In the genomic region with DNA sequence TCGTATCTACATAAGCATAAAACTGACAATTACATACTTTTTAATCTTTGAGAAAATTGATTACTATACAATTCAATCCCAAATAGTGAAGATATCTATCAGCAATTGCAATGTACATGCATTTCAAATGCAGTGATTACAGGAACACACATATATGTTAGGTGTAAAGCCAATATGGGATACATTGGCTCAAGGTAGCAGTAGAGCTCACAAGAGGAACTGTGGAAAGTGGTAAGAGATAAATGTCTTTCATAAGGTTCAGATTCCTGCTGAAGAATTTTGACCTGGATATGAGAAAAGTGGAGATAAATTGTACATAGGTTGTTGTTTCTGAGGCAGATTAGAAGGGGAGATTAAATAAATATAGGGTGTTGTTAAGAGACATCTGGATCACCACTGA, we compare ENCODE assay signal across 25 cellular contexts.
DNase-seq lines count a peak whose midpoint lies in the region; ATAC-seq and TF ChIP-seq lines count a peak whose summit lies in the region.
"Had no signal": no experiment of that assay in that cellular context is flagged by ENCODE, and none has a peak within 500 bp of the region (broad histone marks: within the 10 kb centered on the region; RNA-seq: fewer than 3 reads in every experiment).

No MANE protein-coding gene starts in this region.

- no peaks in the 10 kb centered on the region for H3K36me3 ChIP-seq in GM23338 (ENCODE audit: insufficient read depth)
- H3K36me3 ChIP-seq in osteoblast (ENCODE audit: insufficient read depth, low read length), result no peaks in the 10 kb centered on the region
- H3K36me3 ChIP-seq: ascending aorta, lower lobe of right lung had no signal

- H3K4me1 Mint-ChIP-seq in GM23338, result peaks cover 20% of the 10 kb centered on the region
- H3K4me1 Mint-ChIP-seq in activated CD8-positive, alpha-beta memory T cell treated with anti-CD3 and anti-CD28 coated beads, Interleukin-2, amount 10 ng/mL, durations not matched to agents 7 days and 5 days, result no peaks in the 10 kb centered on the region

- CTCF ChIA-PET in activated CD8-positive, alpha-beta memory T cell treated with anti-CD3 and anti-CD28 coated beads, Interleukin-2, amount 10 ng/mL, durations not matched to agents 7 days and 5 days (lab: Charles Lee), result no interaction called here

- ATAC-seq in GM23338 (no peak), SK-N-SH treated with all-trans-retinoic acid at 6 μM for 48 hours (peak; percentile 57; the same call in 1 of the 3 replicates), GM21825 (IDR thresholded peaks at IDR 0.05; ENCODE audit: unreplicated experiment) (no peak), GM21515 (IDR thresholded peaks at IDR 0.05; ENCODE audit: unreplicated experiment) (no peak)
- no peak for ATAC-seq in activated CD8-positive, alpha-beta memory T cell treated with anti-CD3 and anti-CD28 coated beads, Interleukin-2, amount 10 ng/mL, durations not matched to agents 7 days and 5 days
- ATAC-seq: activated naive CD4-positive, alpha-beta T cell treated with anti-CD3 and anti-CD28 coated beads, Interleukin-2, amount 50 U/mL, for 72 hours; lower lobe of right lung; mucosa of descending colon had no signal

- no peaks in the 10 kb centered on the region for H3K27me3 Mint-ChIP-seq in GM23338 (ENCODE audit: insufficient read depth, low read depth, poor library complexity)
- H3K27me3 Mint-ChIP-seq in activated CD8-positive, alpha-beta memory T cell treated with anti-CD3 and anti-CD28 coated beads, Interleukin-2, amount 10 ng/mL, durations not matched to agents 7 days and 5 days, result no peaks in the 10 kb centered on the region
- H3K27me3 Mint-ChIP-seq: CD4-positive, alpha-beta T cell had no signal

- no peaks in the 10 kb centered on the region for H3K79me2 ChIP-seq in GM23338 (replicated peaks; ENCODE audit: insufficient read depth)
- no peaks in the 10 kb centered on the region for H3K79me2 ChIP-seq in osteoblast (ENCODE audit: insufficient read depth, low read length)

- DNase-seq in ACHN, result peak; percentile 31
- no peak for DNase-seq in GM23338 (ENCODE audit: low spot score)
- DNase-seq in osteoblast (ENCODE audit: insufficient read length, low spot score, missing footprints), result no peak
- no peak for DNase-seq in activated CD8-positive, alpha-beta memory T cell treated with anti-CD3 and anti-CD28 coated beads, Interleukin-2, amount 10 ng/mL, durations not matched to agents 7 days and 5 days
- DNase-seq: activated CD8-positive, alpha-beta memory T cell treated with anti-CD3 and anti-CD28 coated beads, Interleukin-2, amount 50 U/mL, for 4 hours; CD4-positive, alpha-beta T cell; central memory CD4-positive, alpha-beta T cell; dermis blood vessel endothelial cell; DMS79 treated with DMSO at 0.1 percent for 48 hours; H7; Karpas-422; lower lobe of right lung; NCI-H187; NCI-H2171 treated with DMSO at 0.1 percent for 48 hours; NCI-H524; nephron progenitor cell; RPMI8226; substantia nigra had no signal

- H3K27ac ChIP-seq in GM23338 (ENCODE audit: low read depth), result no peak overlapping the region
- no peak overlapping the region for H3K27ac ChIP-seq in osteoblast (ENCODE audit: low read depth, low read length)
- H3K27ac ChIP-seq: ascending aorta, lower lobe of right lung had no signal

- H2AFZ ChIP-seq in GM23338 (0 out of 2 replicates have a peak overlapping the region, but pooled peaks have one; percentile 17), osteoblast (ENCODE audit: low read length) (no peak overlapping the region)

- in situ Hi-C loops in ACHN (cut with HindIII; ENCODE audit: low pct_ligation_motif_present, low pct_unique_long_range_greater_than_20kb, low sequenced_read_pairs), result no loop called here

- no peaks in the 10 kb centered on the region for H3K9me3 Mint-ChIP-seq in GM23338
- H3K9me3 Mint-ChIP-seq in activated CD8-positive, alpha-beta memory T cell treated with anti-CD3 and anti-CD28 coated beads, Interleukin-2, amount 10 ng/mL, durations not matched to agents 7 days and 5 days (ENCODE audit: low read depth), result peaks cover 2% of the 10 kb centered on the region
- H3K9me3 Mint-ChIP-seq: CD4-positive, alpha-beta T cell; nephron progenitor cell had no signal

- no peaks in the 10 kb centered on the region for H3K36me3 Mint-ChIP-seq in GM23338 (ENCODE audit: low read depth)
- no peaks in the 10 kb centered on the region for H3K36me3 Mint-ChIP-seq in activated CD8-positive, alpha-beta memory T cell treated with anti-CD3 and anti-CD28 coated beads, Interleukin-2, amount 10 ng/mL, durations not matched to agents 7 days and 5 days
- H3K36me3 Mint-ChIP-seq: activated naive CD4-positive, alpha-beta T cell treated with anti-CD3 and anti-CD28 coated beads, Interleukin-2, amount 50 U/mL, for 72 hours had no signal

- no peaks in the 10 kb centered on the region for H3F3A ChIP-seq in GM23338 (replicated peaks; ENCODE audit: low read depth)

- H3K27me3 ChIP-seq in GM23338 (ENCODE audit: insufficient read depth) (no peaks in the 10 kb centered on the region), osteoblast (ENCODE audit: insufficient read depth, low read length) (no peaks in the 10 kb centered on the region)
- H3K27me3 ChIP-seq: ascending aorta had no signal

- H4K20me1 ChIP-seq in GM23338 (replicated peaks; ENCODE audit: insufficient read depth) (no peaks in the 10 kb centered on the region), osteoblast (ENCODE audit: insufficient read depth, low read length) (no peaks in the 10 kb centered on the region)

- H3K27ac Mint-ChIP-seq in GM23338, result no peak overlapping the region
- H3K27ac Mint-ChIP-seq in activated CD8-positive, alpha-beta memory T cell treated with anti-CD3 and anti-CD28 coated beads, Interleukin-2, amount 10 ng/mL, durations not matched to agents 7 days and 5 days, result no peak overlapping the region
- H3K27ac Mint-ChIP-seq: activated naive CD4-positive, alpha-beta T cell treated with anti-CD3 and anti-CD28 coated beads, Interleukin-2, amount 50 U/mL, for 72 hours; activated T-helper 2 cell treated with anti-CD3 and anti-CD28 coated beads, Interferon-gamma antibody, Interleukin-2, Interleukin-4, amounts not matched to agents 10 μg/mL and 5 μg/mL and 100 μg/mL, durations not matched to agents 14 hours and 24 hours and 36 hours; CD4-positive, alpha-beta T cell; nephron progenitor cell had no signal

- no peaks in the 10 kb centered on the region for H3K9me3 ChIP-seq in osteoblast (ENCODE audit: low read depth, low read length)
- H3K9me3 ChIP-seq: ascending aorta, lower lobe of right lung, mucosa of descending colon had no signal

- H3K4me1 ChIP-seq in GM23338 (ENCODE audit: insufficient read depth), result peaks cover 21% of the 10 kb centered on the region
- no peaks in the 10 kb centered on the region for H3K4me1 ChIP-seq in osteoblast (ENCODE audit: insufficient read depth, low read length)
- H3K4me1 ChIP-seq: ascending aorta, lower lobe of right lung had no signal

- H3K4me3 ChIP-seq in GM23338, result no peak overlapping the region
- H3K4me3 ChIP-seq in osteoblast (ENCODE audit: insufficient read depth, low read length), result no peak overlapping the region
- H3K4me3 ChIP-seq: ascending aorta, lower lobe of right lung, mucosa of descending colon had no signal

- no peak overlapping the region for H3K4me3 Mint-ChIP-seq in GM23338
- no peak overlapping the region for H3K4me3 Mint-ChIP-seq in activated CD8-positive, alpha-beta memory T cell treated with anti-CD3 and anti-CD28 coated beads, Interleukin-2, amount 10 ng/mL, durations not matched to agents 7 days and 5 days
- H3K4me3 Mint-ChIP-seq: CD4-positive, alpha-beta T cell; nephron progenitor cell had no signal

- H3K4me2 ChIP-seq in GM23338, result no peak overlapping the region
- H3K4me2 ChIP-seq in osteoblast (ENCODE audit: insufficient read depth, low read length), result no peak overlapping the region

- no peak for TF ChIP-seq CTCF in GM23338 (conservative IDR thresholded peaks at IDR 0.05; ENCODE audit: low read depth in 2 of 2)
- TF ChIP-seq CTCF in osteoblast (IDR thresholded peaks at IDR 0.05; ENCODE audit: extremely low read depth, low read depth, low read length), result peak; percentile 17

- H3K9me2 ChIP-seq in GM23338 (ENCODE audit: insufficient read depth), result peaks cover 5% of the 10 kb centered on the region; the same call in 1 of the 2 replicates

TF ChIP-seq in SK-N-SH treated with all-trans-retinoic acid at 6 μM for 48 hours, 23 proteins besides CTCF, POLR2A, EP300 and RAD21 (continues in another document):
- TF ChIP-seq ZNF70 (CRISPR knock-in tag; IDR thresholded peaks at IDR 0.05) (no peak), SNAI2 (CRISPR knock-in tag; IDR thresholded peaks at IDR 0.05) (no peak), PPARA (CRISPR knock-in tag; IDR thresholded peaks at IDR 0.05; ENCODE audit: borderline replicate concordance) (no peak), ZC3H10 (CRISPR knock-in tag; IDR thresholded peaks at IDR 0.05) (no peak), TCF4 (CRISPR knock-in tag; IDR thresholded peaks at IDR 0.05; ENCODE audit: borderline replicate concordance) (no peak), OSR1 (CRISPR knock-in tag; IDR thresholded peaks at IDR 0.05) (no peak), ARNTL (CRISPR knock-in tag; IDR thresholded peaks at IDR 0.05; ENCODE audit: borderline replicate concordance, low read depth) (no peak)
- TF ChIP-seq, protein P1, sequence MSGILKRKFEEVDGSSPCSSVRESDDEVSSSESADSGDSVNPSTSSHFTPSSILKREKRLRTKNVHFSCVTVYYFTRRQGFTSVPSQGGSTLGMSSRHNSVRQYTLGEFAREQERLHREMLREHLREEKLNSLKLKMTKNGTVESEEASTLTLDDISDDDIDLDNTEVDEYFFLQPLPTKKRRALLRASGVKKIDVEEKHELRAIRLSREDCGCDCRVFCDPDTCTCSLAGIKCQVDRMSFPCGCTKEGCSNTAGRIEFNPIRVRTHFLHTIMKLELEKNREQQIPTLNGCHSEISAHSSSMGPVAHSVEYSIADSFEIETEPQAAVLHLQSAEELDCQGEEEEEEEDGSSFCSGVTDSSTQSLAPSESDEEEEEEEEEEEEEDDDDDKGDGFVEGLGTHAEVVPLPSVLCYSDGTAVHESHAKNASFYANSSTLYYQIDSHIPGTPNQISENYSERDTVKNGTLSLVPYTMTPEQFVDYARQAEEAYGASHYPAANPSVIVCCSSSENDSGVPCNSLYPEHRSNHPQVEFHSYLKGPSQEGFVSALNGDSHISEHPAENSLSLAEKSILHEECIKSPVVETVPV (CRISPR knock-in tag; IDR thresholded peaks at IDR 0.05), result no peak
- TF ChIP-seq, protein P2, sequence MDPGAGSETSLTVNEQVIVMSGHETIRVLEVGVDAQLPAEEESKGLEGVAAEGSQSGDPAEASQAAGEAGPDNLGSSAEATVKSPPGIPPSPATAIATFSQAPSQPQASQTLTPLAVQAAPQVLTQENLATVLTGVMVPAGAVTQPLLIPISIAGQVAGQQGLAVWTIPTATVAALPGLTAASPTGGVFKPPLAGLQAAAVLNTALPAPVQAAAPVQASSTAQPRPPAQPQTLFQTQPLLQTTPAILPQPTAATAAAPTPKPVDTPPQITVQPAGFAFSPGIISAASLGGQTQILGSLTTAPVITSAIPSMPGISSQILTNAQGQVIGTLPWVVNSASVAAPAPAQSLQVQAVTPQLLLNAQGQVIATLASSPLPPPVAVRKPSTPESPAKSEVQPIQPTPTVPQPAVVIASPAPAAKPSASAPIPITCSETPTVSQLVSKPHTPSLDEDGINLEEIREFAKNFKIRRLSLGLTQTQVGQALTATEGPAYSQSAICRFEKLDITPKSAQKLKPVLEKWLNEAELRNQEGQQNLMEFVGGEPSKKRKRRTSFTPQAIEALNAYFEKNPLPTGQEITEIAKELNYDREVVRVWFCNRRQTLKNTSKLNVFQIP (CRISPR knock-in tag; IDR thresholded peaks at IDR 0.05; ENCODE audit: borderline replicate concordance, low read depth), result no peak
